Comparison of ENCODE assay signal across 12 cellular contexts in genomic region chr2:182522930-182523541, GRCh38.
DNase-seq lines count a peak whose midpoint lies in the region; ATAC-seq, FAIRE-seq and TF ChIP-seq lines count a peak whose summit lies in the region.
"Had no signal": no experiment of that assay in that cellular context is flagged by ENCODE, and none has a peak within 500 bp of the region (broad histone marks: within the 10 kb centered on the region; RNA-seq: fewer than 3 reads in every experiment).

No MANE protein-coding gene starts in this region.

- H3K79me2 ChIP-seq in endothelial cell of umbilical vein (ENCODE audit: control insufficient read depth, insufficient read depth, low read length): no peaks in the 10 kb centered on the region

- H3K36me3 Mint-ChIP-seq in HFFc6 (ENCODE audit: low read depth): peaks cover 4% of the 10 kb centered on the region; the same call in 1 of the 2 replicates
- no peaks in the 10 kb centered on the region for H3K36me3 Mint-ChIP-seq in activated CD8-positive, alpha-beta memory T cell treated with anti-CD3 and anti-CD28 coated beads, Interleukin-2, amount 10 ng/mL, durations not matched to agents 7 days and 5 days
- H3K36me3 Mint-ChIP-seq: activated naive CD4-positive, alpha-beta T cell treated with anti-CD3 and anti-CD28 coated beads, Interleukin-2, amount 10 ng/mL, durations not matched to agents 7 days and 5 days had no signal

- peak overlapping the region; percentile 18 for H2AFZ ChIP-seq in endothelial cell of umbilical vein (ENCODE audit: low read depth, low read length)

- CTCF ChIA-PET in endothelial cell of umbilical vein (lab: Charles Lee): interaction anchor here (0.8 to 1.9 kb wide), 9 partner anchors 8 to 336 kb away, joined by 3 to 6 read pairs (median 4); no protein-coding TSS in a partner anchor
- CTCF ChIA-PET in activated CD8-positive, alpha-beta memory T cell treated with anti-CD3 and anti-CD28 coated beads, Interleukin-2, amount 10 ng/mL, durations not matched to agents 7 days and 5 days (lab: Charles Lee): no interaction called here

- no peaks in the 10 kb centered on the region for H3K36me3 ChIP-seq in endothelial cell of umbilical vein (ENCODE audit: control insufficient read depth in 2 of 2, extremely low read depth in 1 of 2, insufficient read depth in 2 of 2, low read length in 2 of 2)
- H3K36me3 ChIP-seq: left lung had no signal

- H3K4me3 ChIP-seq in endothelial cell of umbilical vein (replicated peaks in 1 of 3; ENCODE audit: insufficient read depth in 1 of 3, low read depth in 1 of 3, low read length in 3 of 3): no peak overlapping the region
- H3K4me3 ChIP-seq: left lung, skin epidermis had no signal

- ATAC-seq in activated CD8-positive, alpha-beta memory T cell treated with anti-CD3 and anti-CD28 coated beads, Interleukin-2, amount 10 ng/mL, durations not matched to agents 7 days and 5 days: no peak
- ATAC-seq in GM19328 (IDR thresholded peaks at IDR 0.05; ENCODE audit: unreplicated experiment): no peak
- ATAC-seq: left lung had no signal

- H3K4me1 Mint-ChIP-seq in HFFc6 (ENCODE audit: low read depth): peaks cover 44% of the 10 kb centered on the region
- no peaks in the 10 kb centered on the region for H3K4me1 Mint-ChIP-seq in activated CD8-positive, alpha-beta memory T cell treated with anti-CD3 and anti-CD28 coated beads, Interleukin-2, amount 10 ng/mL, durations not matched to agents 7 days and 5 days
- H3K4me1 Mint-ChIP-seq: activated naive CD4-positive, alpha-beta T cell treated with anti-CD3 and anti-CD28 coated beads, Interleukin-2, amount 10 ng/mL, durations not matched to agents 7 days and 5 days had no signal

- H4K20me1 ChIP-seq in endothelial cell of umbilical vein (replicated peaks; ENCODE audit: control insufficient read depth, extremely low read depth, insufficient read depth, low read length): no peaks in the 10 kb centered on the region

- H3K9me3 ChIP-seq in endothelial cell of umbilical vein (replicated peaks; ENCODE audit: control insufficient read depth, insufficient read depth, low read length): no peaks in the 10 kb centered on the region
- H3K9me3 ChIP-seq: left lung had no signal

- no peak for TF ChIP-seq POLR2A in endothelial cell of umbilical vein (IDR thresholded peaks at IDR 0.05; ENCODE audit: low read depth, low read length)

- intact Hi-C loops in endothelial cell of umbilical vein (cut with micrococcal nuclease): loop anchor here (1.0 to 5.0 kb wide), 3 partner anchors 25 to 241 kb away; no protein-coding TSS in a partner anchor

- no peaks in the 10 kb centered on the region for H3K9me3 Mint-ChIP-seq in HFFc6
- no peaks in the 10 kb centered on the region for H3K9me3 Mint-ChIP-seq in activated CD8-positive, alpha-beta memory T cell treated with anti-CD3 and anti-CD28 coated beads, Interleukin-2, amount 10 ng/mL, durations not matched to agents 7 days and 5 days (ENCODE audit: low read depth)
- H3K9me3 Mint-ChIP-seq: activated naive CD4-positive, alpha-beta T cell treated with anti-CD3 and anti-CD28 coated beads, Interleukin-2, amount 10 ng/mL, durations not matched to agents 7 days and 5 days had no signal

- BruUV-seq in endothelial cell of umbilical vein (replicated peaks; lab: Mats Ljungman, UMichigan): no TSS peak

- no peak overlapping the region for H3K9ac ChIP-seq in endothelial cell of umbilical vein (replicated peaks; ENCODE audit: extremely low read depth, insufficient read depth, low read length)

- H3K27me3 Mint-ChIP-seq in HFFc6 (ENCODE audit: insufficient read depth): no peaks in the 10 kb centered on the region
- peaks cover 3% of the 10 kb centered on the region for H3K27me3 Mint-ChIP-seq in activated CD8-positive, alpha-beta memory T cell treated with anti-CD3 and anti-CD28 coated beads, Interleukin-2, amount 10 ng/mL, durations not matched to agents 7 days and 5 days
- H3K27me3 Mint-ChIP-seq: activated naive CD4-positive, alpha-beta T cell treated with anti-CD3 and anti-CD28 coated beads, Interleukin-2, amount 10 ng/mL, durations not matched to agents 7 days and 5 days had no signal

- no peak for FAIRE-seq in endothelial cell of umbilical vein (lab: Jason Lieb, UNC)
- FAIRE-seq in GM19239 (lab: Jason Lieb, UNC): no peak

- H3K27me3 ChIP-seq in endothelial cell of umbilical vein (ENCODE audit: control insufficient read depth in 2 of 2, insufficient read depth in 2 of 2, low read length in 2 of 2): no peaks in the 10 kb centered on the region
- H3K27me3 ChIP-seq: left lung had no signal

- no peak overlapping the region for H3K27ac Mint-ChIP-seq in HFFc6
- H3K27ac Mint-ChIP-seq in activated CD8-positive, alpha-beta memory T cell treated with anti-CD3 and anti-CD28 coated beads, Interleukin-2, amount 10 ng/mL, durations not matched to agents 7 days and 5 days: no peak overlapping the region
- H3K27ac Mint-ChIP-seq: activated naive CD4-positive, alpha-beta T cell treated with anti-CD3 and anti-CD28 coated beads, Interleukin-2, amount 10 ng/mL, durations not matched to agents 7 days and 5 days had no signal

- H3K4me2 ChIP-seq in endothelial cell of umbilical vein (ENCODE audit: insufficient read depth, low read length): peak overlapping the region; percentile 64

- H3K4me1 ChIP-seq in endothelial cell of umbilical vein (ENCODE audit: control insufficient read depth, extremely low read depth, insufficient read depth, low read length): peaks cover 10% of the 10 kb centered on the region
- H3K4me1 ChIP-seq: left lung had no signal

- dilution Hi-C loops in endothelial cell of umbilical vein (cut with MboI; ENCODE audit: extremely low pct_ligation_motif_present, low sequenced_read_pairs): no loop called here

- TF ChIP-seq CTCF in HFFc6 (IDR thresholded peaks at IDR 0.05) (no peak), endothelial cell of umbilical vein (IDR thresholded peaks at IDR 0.05; ENCODE audit: extremely low read depth in 1 of 2, insufficient read depth in 1 of 2, low read depth in 1 of 2, low read length in 2 of 2) (no peak)

- POLR2A ChIA-PET in endothelial cell of umbilical vein (lab: Charles Lee): interaction anchor here (0.5 kb wide), 1 partner anchor 207 kb away, joined by 3 read pairs; no protein-coding TSS in a partner anchor

- peak overlapping the region; percentile 80 for H3K4me3 Mint-ChIP-seq in HFFc6
- H3K4me3 Mint-ChIP-seq in activated CD8-positive, alpha-beta memory T cell treated with anti-CD3 and anti-CD28 coated beads, Interleukin-2, amount 10 ng/mL, durations not matched to agents 7 days and 5 days: no peak overlapping the region
- H3K4me3 Mint-ChIP-seq: activated naive CD4-positive, alpha-beta T cell treated with anti-CD3 and anti-CD28 coated beads, Interleukin-2, amount 10 ng/mL, durations not matched to agents 7 days and 5 days had no signal

- DNase-seq in HFFc6: no peak
- peak; percentile 42 for DNase-seq in NCI-H345 treated with DMSO at 0.1 percent for 48 hours (lab: John Stamatoyannopoulos, UW; ENCODE audit: unreplicated experiment)
- DNase-seq in endothelial cell of umbilical vein (ENCODE audit: low read depth, low spot score): no peak
- peak; percentile 33 for DNase-seq in retina
- DNase-seq in activated CD8-positive, alpha-beta memory T cell treated with anti-CD3 and anti-CD28 coated beads, Interleukin-2, amount 10 ng/mL, durations not matched to agents 7 days and 5 days: no peak
- DNase-seq in GM19239 (ENCODE audit: insufficient read length, low spot score): no peak
- DNase-seq in UCSD-AML1 (lab: John Stamatoyannopoulos, UW; ENCODE audit: unreplicated experiment): no peak
- DNase-seq: activated naive CD4-positive, alpha-beta T cell treated with anti-CD3 and anti-CD28 coated beads, Interleukin-2, amount 10 ng/mL, durations not matched to agents 7 days and 5 days; left lung had no signal

- H3K27ac ChIP-seq in endothelial cell of umbilical vein (ENCODE audit: insufficient read depth, low read depth, low read length): no peak overlapping the region
- H3K27ac ChIP-seq: left lung, skin epidermis, VCaP had no signal

- peaks cover 2% of the 10 kb centered on the region for H3K9me1 ChIP-seq in endothelial cell of umbilical vein (replicated peaks; ENCODE audit: control insufficient read depth, extremely low read depth, insufficient read depth, low read length)

TF ChIP-seq in endothelial cell of umbilical vein, 7 proteins besides CTCF, POLR2A, EP300 and RAD21:
- TF ChIP-seq MAX (IDR thresholded peaks at IDR 0.05; ENCODE audit: insufficient read depth, insufficient read length): no peak
- TF ChIP-seq JUN (IDR thresholded peaks at IDR 0.05; ENCODE audit: borderline replicate concordance, insufficient read depth, insufficient read length, low read depth): no peak
- no peak for TF ChIP-seq FOS (IDR thresholded peaks at IDR 0.05; ENCODE audit: borderline replicate concordance, insufficient read depth, low read length)
- no peak for TF ChIP-seq POLR2AphosphoS5 (IDR thresholded peaks at IDR 0.05; ENCODE audit: insufficient read depth, low read depth, low read length)
- no peak for TF ChIP-seq EZH2 (IDR thresholded peaks at IDR 0.05; ENCODE audit: borderline replicate concordance, low read depth, low read length, severe bottlenecking)
- TF ChIP-seq GATA2 (IDR thresholded peaks at IDR 0.05; ENCODE audit: insufficient read depth, insufficient read length, low read depth, low read length): peak; percentile 1
- TF ChIP-seq MYC (IDR thresholded peaks at IDR 0.05; ENCODE audit: low read depth, low read length): no peak
TF ChIP-seq in endothelial cell of umbilical vein: peak in this region for 1.

Comparison
In these comparisons a context has a peak if more than half of its experiments do, and no peak if none do; other contexts are left out.
1. DNase-seq: peak in NCI-H345 treated with DMSO at 0.1 percent for 48 hours (single experiment) and retina (single experiment); none in HFFc6 (single experiment), endothelial cell of umbilical vein (single experiment), activated CD8-positive, alpha-beta memory T cell treated with anti-CD3 and anti-CD28 coated beads, Interleukin-2, amount 10 ng/mL, durations not matched to agents 7 days and 5 days (single experiment), GM19239 (single experiment) and UCSD-AML1 (single experiment).